8 cellular contexts compared by ENCODE assay signal in genomic region chr6:159790149-159790946, GRCh38. TPM values are rescaled to one million over a fixed set of nuclear protein-coding genes. Genes with fewer than 3 reads are reported as not detected.
DNase-seq lines count a peak whose midpoint lies in the region; ATAC-seq and TF ChIP-seq lines count a peak whose summit lies in the region.

TSS of gene MRPL18 (plus strand) at chr6:159790467. CDS start at chr6:159790588, 121 bp downstream.

- TF ChIP-seq CTCF in lung (IDR thresholded peaks at IDR 0.05; ENCODE audit: control extremely low read depth, extremely low read depth): no peak

- peak; percentile 85 to 93 (median 87) for DNase-seq in CD8-positive, alpha-beta memory T cell
- DNase-seq in HS-5 (ENCODE audit: low read depth): peak; percentile 87
- peak; percentile 91 for DNase-seq in NK-92 treated with Interleukin-12 subunit alpha and Interleukin-12 subunit beta, amount 100 ng/mL, for 24 hours (lab: John Stamatoyannopoulos, UW)
- peak; percentile 87 for DNase-seq in activated CD8-positive, alpha-beta memory T cell treated with anti-CD3 and anti-CD28 coated beads for 24 hours
- peak; percentile 82 for DNase-seq in effector CD8-positive, alpha-beta T cell (lab: John Stamatoyannopoulos, UW)
- DNase-seq in lung (ENCODE audit: low spot score): peak; percentile 94
- DNase-seq in stimulated activated CD4-positive, alpha-beta T cell treated with anti-CD3 and anti-CD28 coated beads, TNF-alpha, amount 100 ng/mL, for 48 hours (ENCODE audit: low read depth in 3 of 3): peak; percentile 80 to 89 (median 86)

- CTCF ChIA-PET in CD8-positive, alpha-beta memory T cell (lab: Charles Lee): interaction anchor here (1.0 to 2.4 kb wide), 9 partner anchors 20 to 297 kb away, joined by 3 to 12 read pairs (median 4); partner anchors contain the start of genes ACAT2 and WTAP

- POLR2A ChIA-PET in CD8-positive, alpha-beta memory T cell (lab: Charles Lee): interaction anchor here (0.5 to 4.5 kb wide), 12 partner anchors 8 to 674 kb away, joined by 3 to 84 read pairs (median 3); partner anchors contain the start of genes ACAT2, IGF2R, SOD2 and WTAP

- peak within 1 kb of the TSS; percentile 93 to 100 (median 98) for H3K4me3 Mint-ChIP-seq in CD8-positive, alpha-beta memory T cell

- peaks cover 0 to 74% (median 17%) of the 10 kb centered on the region in 3 donors for H3K36me3 Mint-ChIP-seq in CD8-positive, alpha-beta memory T cell

- H3K4me1 ChIP-seq in CD8-positive, alpha-beta memory T cell (ENCODE audit: insufficient read depth, low read length): peaks cover 50% of the 10 kb centered on the region
- peaks cover 8 to 9% of the 10 kb centered on the region in 2 donors for H3K4me1 ChIP-seq in lung (ENCODE audit: control insufficient read depth in 2 of 2, insufficient read depth in 2 of 2, low read length in 2 of 2)

- H3K27ac Mint-ChIP-seq in CD8-positive, alpha-beta memory T cell: peak within 1 kb of the TSS; percentile 94 to 99 (median 98)

- peaks cover 55 to 74% (median 66%) of the 10 kb centered on the region in 3 donors for H3K4me1 Mint-ChIP-seq in CD8-positive, alpha-beta memory T cell

- ATAC-seq in GM19468 (IDR thresholded peaks at IDR 0.05; ENCODE audit: extremely low read depth, unreplicated experiment): peak; percentile 91
- ATAC-seq in lung (ENCODE audit: insufficient read depth, low FRiP score): peak; percentile 84

- no peaks in the 10 kb centered on the region for H3K9me3 Mint-ChIP-seq in CD8-positive, alpha-beta memory T cell

- peak within 1 kb of the TSS; percentile 95 for H3K27ac ChIP-seq in CD8-positive, alpha-beta memory T cell (ENCODE audit: low read depth, low read length)
- peak within 1 kb of the TSS; percentile 92 to 93 for H3K27ac ChIP-seq in lung (ENCODE audit: low read depth in 1 of 2, low read length in 1 of 2)

- peak within 1 kb of the TSS; percentile 97 for H3K4me3 ChIP-seq in CD8-positive, alpha-beta memory T cell (ENCODE audit: low read length)
- H3K4me3 ChIP-seq in lung: peak within 1 kb of the TSS; percentile 90

- H3K27me3 ChIP-seq in CD8-positive, alpha-beta memory T cell (ENCODE audit: insufficient read depth, low read length, poor library complexity, severe bottlenecking): no peaks in the 10 kb centered on the region
- H3K27me3 ChIP-seq in lung (ENCODE audit: control insufficient read depth, insufficient read depth): no peaks in the 10 kb centered on the region

- H3K36me3 ChIP-seq in CD8-positive, alpha-beta memory T cell (ENCODE audit: insufficient read depth, low read length): peaks cover 38% of the 10 kb centered on the region
- peaks cover 2 to 6% of the 10 kb centered on the region in 2 donors for H3K36me3 ChIP-seq in lung (ENCODE audit: control insufficient read depth in 2 of 2, insufficient read depth in 2 of 2, low read length in 2 of 2)

- WGBS in lung, 2 donors: 0% methylated on average over 55 of the region's 55 CpGs

- H3K27me3 Mint-ChIP-seq in CD8-positive, alpha-beta memory T cell: peaks cover 0 to 3% of the 10 kb centered on the region in 2 donors

- no peaks in the 10 kb centered on the region for H3K9me3 ChIP-seq in CD8-positive, alpha-beta memory T cell (ENCODE audit: low read length)
- no peaks in the 10 kb centered on the region for H3K9me3 ChIP-seq in lung (ENCODE audit: control insufficient read depth in 2 of 2, insufficient read depth in 1 of 2, low read length in 1 of 2)

RNA-seq across cellular contexts. Expression of gene MRPL18, which starts in this region (rescaled TPM):
- total RNA-seq in CD8-positive, alpha-beta memory T cell: 100 to 1,000 TPM; 129 to 130 TPM
- 101 TPM for polyA plus RNA-seq in CD8-positive, alpha-beta memory T cell
- 10 to 100 TPM; 42.9 to 63.2 TPM for total RNA-seq in lung
- polyA plus RNA-seq in lung: 100 to 1,000 TPM in 1 of 2 donors, 10 to 100 TPM in 1; 59.4 to 120 TPM

Comparison
In these comparisons a context has a peak if more than half of its experiments do, and no peak if none do; other contexts are left out.
1. Peak in every context shown above with its lines: DNase-seq, ATAC-seq, H3K4me3 ChIP-seq and H3K27ac ChIP-seq.